21 cellular contexts compared by ENCODE assay signal in the genomic region with DNA sequence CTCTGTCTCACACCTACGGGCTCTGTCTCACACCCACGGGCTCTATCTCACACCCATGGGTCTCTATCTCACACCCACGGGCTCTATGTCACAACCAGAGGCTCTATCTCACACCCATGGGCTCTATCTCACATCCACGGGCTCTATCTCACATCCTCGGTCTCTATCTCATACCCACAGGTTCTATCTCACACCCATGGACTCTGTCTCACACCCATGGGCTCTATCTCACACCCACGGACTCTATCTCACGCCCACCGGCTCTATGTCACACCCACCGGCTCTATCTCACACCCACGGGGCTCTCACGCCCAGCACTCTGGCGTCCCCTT.
A peak's percentile ranks its signal among the peaks of the same experiment; 100 is the strongest.
DNase-seq lines count a peak whose midpoint lies in the region; ATAC-seq and TF ChIP-seq lines count a peak whose summit lies in the region.
"Had no signal": no experiment of that assay in that cellular context is flagged by ENCODE, and none has a peak within 500 bp of the region (broad histone marks: within the 10 kb centered on the region; RNA-seq: fewer than 3 reads in every experiment).

No MANE protein-coding gene starts in this region.

- H3K4me1 ChIP-seq in left ventricle myocardium inferior, result peaks cover 72% of the 10 kb centered on the region
- H3K4me1 ChIP-seq in transverse colon, result peaks cover 3 to 15% (median 8%) of the 10 kb centered on the region in 4 donors

- H3K9me3 ChIP-seq in left ventricle myocardium inferior (replicated peaks) (no peaks in the 10 kb centered on the region), transverse colon (no peaks in the 10 kb centered on the region)

- ATAC-seq in Right ventricle myocardium inferior, result no peak
- ATAC-seq in GM21423 (IDR thresholded peaks at IDR 0.05; ENCODE audit: unreplicated experiment), result no peak
- ATAC-seq: activated CD8-positive, alpha-beta T cell treated with anti-CD3 and anti-CD28 coated beads for 36 hours; activated T-cell treated with anti-CD3 and anti-CD28 coated beads, Interleukin-2, amount 50 U/mL, for 72 hours had no signal

- WGBS in transverse colon (ENCODE audit: low coverage in 1 of 2), 2 donors, result 84 to 89% methylated on average over 12 of the region's 12 CpGs

- peaks cover 4% of the 10 kb centered on the region for H3K9me3 Mint-ChIP-seq in endothelial cell (ENCODE audit: unreplicated experiment)
- H3K9me3 Mint-ChIP-seq in nephron progenitor cell, result peaks cover 21% of the 10 kb centered on the region
- H3K9me3 Mint-ChIP-seq in progenitor cell of endocrine pancreas (ENCODE audit: low read depth), result peaks cover 3% of the 10 kb centered on the region

- H3K27ac ChIP-seq in left ventricle myocardium inferior (replicated peaks) (peak overlapping the region; percentile 23), transverse colon (peak overlapping the region in 3 of 4 donors; percentile 54 to 62 (median 59))

- H3K4me3 ChIP-seq in left ventricle myocardium inferior, result no peak overlapping the region
- no peak overlapping the region for H3K4me3 ChIP-seq in transverse colon

- H3K27me3 Mint-ChIP-seq in endothelial cell (ENCODE audit: unreplicated experiment) (peaks cover 18% of the 10 kb centered on the region), nephron progenitor cell (ENCODE audit: low read depth, poor library complexity) (no peaks in the 10 kb centered on the region), progenitor cell of endocrine pancreas (no peaks in the 10 kb centered on the region)
- H3K27me3 Mint-ChIP-seq: type B pancreatic cell had no signal

- TF ChIP-seq EP300 in transverse colon (IDR thresholded peaks at IDR 0.05; ENCODE audit: low read depth), result no peak

- H3K4me3 Mint-ChIP-seq in endothelial cell (ENCODE audit: unreplicated experiment) (peak overlapping the region; percentile 65), nephron progenitor cell (no peak overlapping the region), progenitor cell of endocrine pancreas (ENCODE audit: low read depth) (no peak overlapping the region)
- H3K4me3 Mint-ChIP-seq: activated CD8-positive, alpha-beta T cell treated with anti-CD3 and anti-CD28 coated beads for 36 hours; activated naive CD8-positive, alpha-beta T cell treated with anti-CD3 and anti-CD28 coated beads, Interleukin-2, amount 10 ng/mL, durations not matched to agents 7 days and 5 days; activated T-cell treated with anti-CD3 and anti-CD28 coated beads, Interleukin-2, amount 50 U/mL, for 72 hours; type B pancreatic cell had no signal

- TF ChIP-seq CTCF in left ventricle myocardium inferior (IDR thresholded peaks at IDR 0.05; ENCODE audit: borderline replicate concordance) (no peak), endothelial cell (IDR thresholded peaks at IDR 0.05; ENCODE audit: unreplicated experiment) (no peak), nephron progenitor cell (IDR thresholded peaks at IDR 0.05) (no peak), transverse colon (IDR thresholded peaks at IDR 0.05) (no peak), progenitor cell of endocrine pancreas (IDR thresholded peaks at IDR 0.05; ENCODE audit: unreplicated experiment) (no peak)

- in situ Hi-C loops in transverse colon (cut with MboI; ENCODE audit: low pct_ligation_motif_present in 1 of 4, low pct_unique_long_range_greater_than_20kb in 1 of 4, low sequenced_read_pairs in 3 of 4), result no loop called here

- H3K4me1 Mint-ChIP-seq in endothelial cell (ENCODE audit: unreplicated experiment) (peaks cover 22% of the 10 kb centered on the region), nephron progenitor cell (peaks cover 11% of the 10 kb centered on the region), progenitor cell of endocrine pancreas (ENCODE audit: low read depth) (peaks cover 7% of the 10 kb centered on the region)
- H3K4me1 Mint-ChIP-seq: activated naive CD8-positive, alpha-beta T cell treated with anti-CD3 and anti-CD28 coated beads, Interleukin-2, amount 10 ng/mL, durations not matched to agents 7 days and 5 days had no signal

- intact Hi-C loops in left ventricle myocardium inferior (cut with micrococcal nuclease), result no loop called here
- intact Hi-C loops in Right ventricle myocardium inferior (cut with DNase I), result no loop called here
- intact Hi-C loops in transverse colon (cut with DNase I; ENCODE audit: low total_unique reads), result no loop called here

- TF ChIP-seq POLR2A in transverse colon (IDR thresholded peaks at IDR 0.05), result no peak

- no peaks in the 10 kb centered on the region for H3K27me3 ChIP-seq in left ventricle myocardium inferior (ENCODE audit: low read depth)
- no peaks in the 10 kb centered on the region for H3K27me3 ChIP-seq in transverse colon

- H3K27ac Mint-ChIP-seq in endothelial cell (ENCODE audit: unreplicated experiment) (peak overlapping the region; percentile 79), nephron progenitor cell (peak overlapping the region; percentile 71), progenitor cell of endocrine pancreas (no peak overlapping the region)
- H3K27ac Mint-ChIP-seq: activated CD8-positive, alpha-beta T cell treated with anti-CD3 and anti-CD28 coated beads for 36 hours; activated naive CD8-positive, alpha-beta T cell treated with anti-CD3 and anti-CD28 coated beads, Interleukin-2, amount 10 ng/mL, durations not matched to agents 7 days and 5 days; activated T-cell treated with anti-CD3 and anti-CD28 coated beads, Interleukin-2, amount 50 U/mL, for 72 hours; type B pancreatic cell had no signal

- H3K36me3 ChIP-seq in left ventricle myocardium inferior, result no peaks in the 10 kb centered on the region
- H3K36me3 ChIP-seq in transverse colon, result no peaks in the 10 kb centered on the region

- DNase-seq in left ventricle myocardium inferior (no peak), Right ventricle myocardium inferior (ENCODE audit: missing footprints) (no peak), endothelial cell (ENCODE audit: low spot score) (no peak), nephron progenitor cell (no peak), transverse colon (no peak), progenitor cell of endocrine pancreas (ENCODE audit: low spot score, unreplicated experiment) (no peak)
- no peak for DNase-seq in activated CD4-positive, alpha-beta T cell treated with anti-CD3 and anti-CD28 coated beads, Interleukin-2, amount 50 U/mL, for 4 hours
- DNase-seq: 8988T; activated CD8-positive, alpha-beta T cell treated with anti-CD3 and anti-CD28 coated beads for 36 hours; activated naive CD8-positive, alpha-beta T cell treated with anti-CD3 and anti-CD28 coated beads, Interleukin-2, amount 10 ng/mL, durations not matched to agents 7 days and 5 days; activated T-cell treated with anti-CD3 and anti-CD28 coated beads, Interleukin-2, amount 50 U/mL, for 72 hours; DND-41; effector CD4-positive, alpha-beta T cell; hypothalamus; midbrain; NCI-H1694 treated with DMSO at 0.1 percent for 48 hours; NCI-H345; small intestine; stimulated activated CD4-positive, alpha-beta T cell treated with anti-CD3 and anti-CD28 coated beads, Interleukin-4, amount 100 ng/mL, for 4 hours had no signal

- H3K36me3 Mint-ChIP-seq in endothelial cell (ENCODE audit: low read depth, unreplicated experiment), result peaks cover 55% of the 10 kb centered on the region
- peaks cover 32% of the 10 kb centered on the region for H3K36me3 Mint-ChIP-seq in nephron progenitor cell (ENCODE audit: low read depth)
- H3K36me3 Mint-ChIP-seq in progenitor cell of endocrine pancreas (ENCODE audit: insufficient read depth), result peaks cover 7% of the 10 kb centered on the region
- H3K36me3 Mint-ChIP-seq: activated naive CD8-positive, alpha-beta T cell treated with anti-CD3 and anti-CD28 coated beads, Interleukin-2, amount 10 ng/mL, durations not matched to agents 7 days and 5 days had no signal
